In the genomic region with DNA sequence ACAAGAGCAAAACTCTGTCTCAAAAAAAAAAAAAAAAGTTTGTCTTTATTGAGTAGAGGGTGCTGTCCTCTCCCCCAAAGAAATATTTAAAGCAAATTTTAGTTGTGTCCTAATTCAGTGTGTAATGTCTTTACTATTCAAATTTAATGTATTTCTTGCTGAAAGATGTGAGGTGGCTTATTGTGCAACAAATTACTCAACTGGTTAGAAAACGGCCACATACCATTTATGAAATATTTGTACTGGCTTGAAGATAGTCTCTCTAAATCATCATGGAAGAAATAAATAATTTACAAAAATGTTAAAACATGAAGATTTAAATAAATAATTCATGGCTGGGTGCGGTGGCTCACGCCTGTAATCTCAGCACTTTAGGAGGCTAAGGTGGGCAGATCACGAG, we compare ENCODE assay signal across 26 cellular contexts.
A peak's percentile ranks its signal among the peaks of the same experiment; 100 is the strongest.
DNase-seq lines count a peak whose midpoint lies in the region; TF ChIP-seq lines count a peak whose summit lies in the region.
"Had no signal": no experiment of that assay in that cellular context is flagged by ENCODE, and none has a peak within 500 bp of the region (broad histone marks: within the 10 kb centered on the region; RNA-seq: fewer than 3 reads in every experiment).

No MANE protein-coding gene starts in this region.

- BruUV-seq in Calu3 (replicated peaks; lab: Mats Ljungman, UMichigan) = no TSS peak

- DNase-seq in AML-193 (lab: John Stamatoyannopoulos, UW) (peak; percentile 45 to 70), HS-5 (ENCODE audit: low read depth) (peak; percentile 20), SIG-M5 treated with dmso at 0.1 percent for 504 hours (lab: John Stamatoyannopoulos, UW; ENCODE audit: unreplicated experiment) (peak; percentile 43), fibroblast of pulmonary artery (ENCODE audit: low read depth) (peak; percentile 63), Calu3 (no peak), DMS153 treated with DMSO at 0.1 percent for 48 hours (lab: John Stamatoyannopoulos, UW; ENCODE audit: unreplicated experiment) (no peak), DMS153 (lab: John Stamatoyannopoulos, UW) (no peak), Ammon's horn (ENCODE audit: low spot score) (no peak)
- DNase-seq: activated CD4-positive, alpha-beta T cell treated with anti-CD3 and anti-CD28 coated beads, Interleukin-2, amount 50 U/mL, for 1 hour; activated CD8-positive, alpha-beta memory T cell treated with anti-CD3 and anti-CD28 coated beads, Interleukin-2, amount 10 ng/mL, durations not matched to agents 7 days and 5 days; activated naive CD4-positive, alpha-beta T cell treated with anti-CD3 and anti-CD28 coated beads, Interleukin-2, amount 10 ng/mL, durations not matched to agents 7 days and 5 days; central memory CD4-positive, alpha-beta T cell; foreskin melanocyte; left ventricle myocardium inferior; naive B cell; NCI-H1417; NCI-H2081 treated with DMSO at 0.1 percent for 48 hours; NCI-H774; occipital lobe; PC-3; Right ventricle myocardium superior; SW 1271; T1000; upper lobe of right lung had no signal

- no peak overlapping the region for H3K4me3 ChIP-seq in fibroblast of pulmonary artery (replicated peaks; ENCODE audit: low read depth, low read length)
- H3K4me3 ChIP-seq: BLaER1 treated with 17β-estradiol and CSF1 and Interleukin-3, amounts not matched to agents 10 nM and 100 nM; left ventricle myocardium inferior; upper lobe of right lung had no signal

- CTCF ChIA-PET in Calu3 (lab: Charles Lee) = no interaction called here

- no peak overlapping the region for H3K4me3 Mint-ChIP-seq in Calu3 (ENCODE audit: low read depth, unreplicated experiment)
- H3K4me3 Mint-ChIP-seq: activated CD8-positive, alpha-beta memory T cell treated with anti-CD3 and anti-CD28 coated beads, Interleukin-2, amount 10 ng/mL, durations not matched to agents 7 days and 5 days; activated naive CD4-positive, alpha-beta T cell treated with anti-CD3 and anti-CD28 coated beads, Interleukin-2, amount 10 ng/mL, durations not matched to agents 7 days and 5 days; naive B cell; WTC11 had no signal

- H3K36me3 Mint-ChIP-seq in Calu3 (ENCODE audit: insufficient read depth, unreplicated experiment) = peaks cover 45% of the 10 kb centered on the region
- H3K36me3 Mint-ChIP-seq: activated naive CD4-positive, alpha-beta T cell treated with anti-CD3 and anti-CD28 coated beads, Interleukin-2, amount 10 ng/mL, durations not matched to agents 7 days and 5 days had no signal

- intact Hi-C loops in Calu3 (cut with micrococcal nuclease; ENCODE audit: unreplicated experiment) = no loop called here

- no peak overlapping the region for H3K27ac Mint-ChIP-seq in Calu3 (ENCODE audit: unreplicated experiment)
- H3K27ac Mint-ChIP-seq: activated CD8-positive, alpha-beta memory T cell treated with anti-CD3 and anti-CD28 coated beads, Interleukin-2, amount 10 ng/mL, durations not matched to agents 7 days and 5 days; activated naive CD4-positive, alpha-beta T cell treated with anti-CD3 and anti-CD28 coated beads, Interleukin-2, amount 10 ng/mL, durations not matched to agents 7 days and 5 days; WTC11 had no signal

- TF ChIP-seq CTCF in fibroblast of pulmonary artery (IDR thresholded peaks at IDR 0.05; ENCODE audit: low read length, missing control alignments) = no peak
- TF ChIP-seq CTCF in Calu3 (IDR thresholded peaks at IDR 0.05; ENCODE audit: unreplicated experiment) = no peak

- no peaks in the 10 kb centered on the region for H3K9me3 Mint-ChIP-seq in Calu3 (ENCODE audit: low read depth, unreplicated experiment)
- H3K9me3 Mint-ChIP-seq: activated naive CD4-positive, alpha-beta T cell treated with anti-CD3 and anti-CD28 coated beads, Interleukin-2, amount 10 ng/mL, durations not matched to agents 7 days and 5 days; naive B cell had no signal

- H3K27me3 Mint-ChIP-seq in Calu3 (ENCODE audit: unreplicated experiment) = no peaks in the 10 kb centered on the region
- H3K27me3 Mint-ChIP-seq: activated CD8-positive, alpha-beta memory T cell treated with anti-CD3 and anti-CD28 coated beads, Interleukin-2, amount 10 ng/mL, durations not matched to agents 7 days and 5 days; activated naive CD4-positive, alpha-beta T cell treated with anti-CD3 and anti-CD28 coated beads, Interleukin-2, amount 10 ng/mL, durations not matched to agents 7 days and 5 days; naive B cell had no signal

- peaks cover 14% of the 10 kb centered on the region for H3K4me1 Mint-ChIP-seq in Calu3 (ENCODE audit: low read depth, unreplicated experiment)

Comparison
In these comparisons a context has a peak if more than half of its experiments do, and no peak if none do; other contexts are left out.
1. DNase-seq: peak in AML-193 (2 of 2), HS-5 (single experiment), SIG-M5 treated with dmso at 0.1 percent for 504 hours (single experiment) and fibroblast of pulmonary artery (single experiment); none in Calu3 (single experiment), DMS153 treated with DMSO at 0.1 percent for 48 hours (single experiment), DMS153 (single experiment) and Ammon's horn (single experiment).